In the genomic region with DNA sequence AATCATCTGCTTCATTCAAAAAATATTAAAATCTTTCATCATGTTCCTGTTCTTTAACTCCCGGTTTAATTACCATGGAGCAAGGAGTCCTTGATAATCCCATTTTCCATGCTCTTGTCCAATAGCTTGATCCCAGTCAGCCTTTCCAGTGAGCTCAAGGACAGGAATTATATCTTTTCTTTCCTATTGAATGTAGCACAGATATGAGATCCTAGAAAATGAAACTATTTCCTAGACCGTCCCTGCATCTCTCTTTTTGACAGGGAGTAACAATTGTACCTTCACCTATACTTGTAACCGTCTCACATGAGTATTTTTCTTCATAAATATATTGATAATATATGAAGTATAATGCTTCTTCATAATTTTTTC, we compare ENCODE assay signal across 16 cellular contexts. TPM values are rescaled to one million over a fixed set of nuclear protein-coding genes. Genes with fewer than 3 reads are reported as not detected.
DNase-seq lines count a peak whose midpoint lies in the region; ATAC-seq lines count a peak whose summit lies in the region.
"Had no signal": no experiment of that assay in that cellular context is flagged by ENCODE, and none has a peak within 500 bp of the region (broad histone marks: within the 10 kb centered on the region; RNA-seq: fewer than 3 reads in every experiment).

No MANE protein-coding gene starts in this region.

- ATAC-seq in Right ventricle myocardium inferior = peak; percentile 44
- ATAC-seq: body of pancreas had no signal

- no peak overlapping the region for H4K8ac ChIP-seq in mesenchymal stem cell (ENCODE audit: low read length)

- no peak overlapping the region for H3K14ac ChIP-seq in mesenchymal stem cell (ENCODE audit: low read length in 2 of 2)

- WGBS in esophagus, 2 donors = 46 to 50% methylated on average over 3 of the region's 3 CpGs
- 100% methylated on average over 2 of the region's 3 CpGs for WGBS in mesenchymal stem cell

- no peak overlapping the region for H2BK5ac ChIP-seq in mesenchymal stem cell (ENCODE audit: low read depth, low read length, poor library complexity, severe bottlenecking)

- H4K91ac ChIP-seq in mesenchymal stem cell (ENCODE audit: low read length) = no peak overlapping the region

- H3K36me3 ChIP-seq in esophagus (ENCODE audit: control insufficient read depth in 2 of 2, insufficient read depth in 2 of 2, low read length in 1 of 2) = no peaks in the 10 kb centered on the region
- H3K36me3 ChIP-seq in mesenchymal stem cell (ENCODE audit: control insufficient read depth in 1 of 2, insufficient read depth in 2 of 2, low read depth in 1 of 2, low read length in 2 of 2) = no peaks in the 10 kb centered on the region

- no peak overlapping the region for H3K4me2 ChIP-seq in mesenchymal stem cell (ENCODE audit: low read length, poor library complexity, severe bottlenecking)

- H2BK120ac ChIP-seq in mesenchymal stem cell (ENCODE audit: low read depth, low read length) = no peak overlapping the region

- no peak overlapping the region for H3K27ac ChIP-seq in esophagus (ENCODE audit: low read depth in 2 of 2, low read length in 1 of 2)
- no peak overlapping the region for H3K27ac ChIP-seq in mesenchymal stem cell (ENCODE audit: low read length, poor library complexity, severe bottlenecking)
- H3K27ac ChIP-seq: body of pancreas had no signal

- no peaks in the 10 kb centered on the region for H3K79me1 ChIP-seq in mesenchymal stem cell (replicated peaks; ENCODE audit: low read length, poor library complexity, severe bottlenecking)

- H3K23ac ChIP-seq in mesenchymal stem cell (ENCODE audit: low read length in 2 of 2) = no peak overlapping the region

- H2BK12ac ChIP-seq in mesenchymal stem cell (ENCODE audit: low read length in 2 of 2) = no peak overlapping the region

- DNase-seq in Right ventricle myocardium inferior (ENCODE audit: missing footprints) (no peak), cardiac septum (ENCODE audit: low spot score) (no peak), mesenchymal stem cell (no peak), ureter (ENCODE audit: low spot score) (no peak), COLO829 (ENCODE audit: low spot score) (no peak), T1000 (lab: John Stamatoyannopoulos, UW) (no peak), NCI-H2227 (lab: John Stamatoyannopoulos, UW; ENCODE audit: unreplicated experiment) (no peak)
- DNase-seq: 8988T; activated CD4-positive, alpha-beta T cell treated with anti-CD3 and anti-CD28 coated beads, Interleukin-2, amount 10 ng/mL, durations not matched to agents 7 days and 5 days; body of pancreas; midbrain had no signal

- no peak overlapping the region for H3K4ac ChIP-seq in mesenchymal stem cell (ENCODE audit: low read depth in 1 of 2, low read length in 2 of 2)

- H3K9ac ChIP-seq in mesenchymal stem cell (ENCODE audit: low read length) = peak overlapping the region; percentile 88

- H2BK15ac ChIP-seq in mesenchymal stem cell (ENCODE audit: low read depth, poor library complexity, severe bottlenecking) = no peak overlapping the region

- H2AFZ ChIP-seq in mesenchymal stem cell (ENCODE audit: low read depth, low read length) = no peak overlapping the region

- H3K18ac ChIP-seq in mesenchymal stem cell (ENCODE audit: low read depth in 1 of 2, low read length in 2 of 2) = no peak overlapping the region

- H3K4me3 ChIP-seq in esophagus (ENCODE audit: low read depth in 1 of 2, low read length in 2 of 2) (peak overlapping the region; percentile 10 to 53), mesenchymal stem cell (ENCODE audit: insufficient read depth in 1 of 2, low read depth in 1 of 2, low read length in 2 of 2) (peak overlapping the region in 1 of 2 experiments; percentile 69)
- H3K4me3 ChIP-seq: body of pancreas had no signal

- H3K4me1 ChIP-seq in esophagus (ENCODE audit: control insufficient read depth in 2 of 2, insufficient read depth in 2 of 2, low read length in 1 of 2) (no peaks in the 10 kb centered on the region), mesenchymal stem cell (ENCODE audit: control insufficient read depth, insufficient read depth, low read depth, low read length) (no peaks in the 10 kb centered on the region)
- H3K4me1 ChIP-seq: body of pancreas had no signal

- intact Hi-C loops in Right ventricle myocardium inferior (cut with DNase I) (no loop called here), cardiac septum (cut with DNase I) (no loop called here)

- H2AK5ac ChIP-seq in mesenchymal stem cell (ENCODE audit: low read length, severe bottlenecking) = no peak overlapping the region

- peaks cover 0 to under 1% of the 10 kb centered on the region in 2 donors for H3K9me3 ChIP-seq in esophagus (ENCODE audit: control insufficient read depth in 2 of 2, insufficient read depth in 1 of 2, low read depth in 1 of 2, low read length in 1 of 2)
- peaks cover 5% of the 10 kb centered on the region for H3K9me3 ChIP-seq in mesenchymal stem cell (ENCODE audit: control insufficient read depth, low read length)

- no peaks in the 10 kb centered on the region for H3K27me3 ChIP-seq in esophagus (ENCODE audit: control insufficient read depth in 1 of 2, insufficient read depth in 2 of 2, low read length in 2 of 2)
- H3K27me3 ChIP-seq in mesenchymal stem cell (ENCODE audit: control insufficient read depth in 1 of 2, insufficient read depth in 1 of 2, low read length in 2 of 2) = no peaks in the 10 kb centered on the region
- H3K27me3 ChIP-seq: body of pancreas had no signal

RNA-seq across cellular contexts. Expression of a gene that starts 35.6 kb away (rescaled TPM):
- total RNA-seq in Right ventricle myocardium inferior (not detected), cardiac septum (not detected), ureter (1.4 TPM)
- polyA plus RNA-seq in esophagus = 1 to 10 TPM; 1.8 to 2.1 TPM
- polyA plus RNA-seq in mesenchymal stem cell (2013, experiment 1 of 2) = not detected
- polyA plus RNA-seq in mesenchymal stem cell (2013, experiment 2 of 2) = not detected
- total RNA-seq: activated CD4-positive, alpha-beta T cell treated with anti-CD3 and anti-CD28 coated beads, Interleukin-2, amount 10 ng/mL, durations not matched to agents 7 days and 5 days; activated T-helper 2 cell treated with anti-CD3 and anti-CD28 coated beads, Interferon-gamma antibody, Interleukin-2, Interleukin-4, amounts not matched to agents 10 μg/mL and 5 μg/mL and 100 μg/mL, durations not matched to agents 14 hours and 24 hours and 36 hours; OCI-LY7; pulmonary artery endothelial cell; T-helper 1 cell treated with Interleukin-12 subunit alpha and Interleukin-12 subunit beta and Interleukin-4 antibody, amounts not matched to agents 30 ng/mL and 1 ng/mL, for 36 hours had no signal
